1 cellular context compared by ENCODE assay signal in genomic region chr2:240799183-240799740, GRCh38.
TF ChIP-seq lines count a peak whose summit lies in the region.

No MANE protein-coding gene starts in this region.

TF ChIP-seq in H1, 55 proteins besides CTCF, POLR2A, EP300 and RAD21:
- no peak for TF ChIP-seq SUZ12 (IDR thresholded peaks at IDR 0.05; ENCODE audit: low read length)
- no peak for TF ChIP-seq TCF12 (IDR thresholded peaks at IDR 0.05; ENCODE audit: low read depth, low read length)
- no peak for TF ChIP-seq TBP (IDR thresholded peaks at IDR 0.05; ENCODE audit: low read depth, low read length)
- TF ChIP-seq NRF1 (IDR thresholded peaks at IDR 0.05; ENCODE audit: low read depth, low read length), result no peak
- no peak for TF ChIP-seq RXRA (IDR thresholded peaks at IDR 0.05; ENCODE audit: insufficient read depth, low read depth, low read length)
- no peak for TF ChIP-seq JUN (IDR thresholded peaks at IDR 0.05; ENCODE audit: low read depth, low read length)
- TF ChIP-seq CBX5 (IDR thresholded peaks at IDR 0.05; ENCODE audit: low read depth, low read length), result no peak
- no peak for TF ChIP-seq CEBPB (IDR thresholded peaks at IDR 0.05; ENCODE audit: low read depth, low read length)
- no peak for TF ChIP-seq MAX (IDR thresholded peaks at IDR 0.05)
- TF ChIP-seq SP4 (IDR thresholded peaks at IDR 0.05; ENCODE audit: low read length), result no peak
- no peak for TF ChIP-seq KDM5A (IDR thresholded peaks at IDR 0.05; ENCODE audit: low read length)
- TF ChIP-seq SIRT6 (IDR thresholded peaks at IDR 0.05; ENCODE audit: low read length), result no peak
- TF ChIP-seq CBX8 (IDR thresholded peaks at IDR 0.05; ENCODE audit: borderline replicate concordance, low read depth, low read length), result no peak
- TF ChIP-seq BCL11A (IDR thresholded peaks at IDR 0.05; ENCODE audit: low read depth in 2 of 2, low read length in 2 of 2), result no peak
- no peak for TF ChIP-seq TAF7 (optimal IDR thresholded peaks at IDR 0.05; ENCODE audit: borderline replicate concordance, low read depth, low read length)
